ENCODE assay signal across 22 cellular contexts in genomic region chr1:43797926-43798325, GRCh38.
DNase-seq lines count a peak whose midpoint lies in the region; ATAC-seq, FAIRE-seq and TF ChIP-seq lines count a peak whose summit lies in the region.
"Had no signal": no experiment of that assay in that cellular context is flagged by ENCODE, and none has a peak within 500 bp of the region (broad histone marks: within the 10 kb centered on the region; RNA-seq: fewer than 3 reads in every experiment).

No MANE protein-coding gene starts in this region.

- CTCF ChIA-PET in naive thymus-derived CD4-positive, alpha-beta T cell (lab: Charles Lee), result no interaction called here

- POLR2A ChIA-PET in naive thymus-derived CD4-positive, alpha-beta T cell (lab: Charles Lee), result no interaction called here

- TF ChIP-seq CTCF in NB4 (IDR thresholded peaks at IDR 0.05; ENCODE audit: low read depth, low read length), result no peak

- H3K9me3 ChIP-seq in naive thymus-derived CD4-positive, alpha-beta T cell (ENCODE audit: control insufficient read depth in 2 of 3, low read length in 3 of 3), result no peaks in the 10 kb centered on the region

- no peak overlapping the region for H3K4me3 Mint-ChIP-seq in naive thymus-derived CD4-positive, alpha-beta T cell
- H3K4me3 Mint-ChIP-seq: H9; HFFc6; T-cell; T-helper 2 cell treated with Interferon-gamma antibody and Interleukin-4, amounts not matched to agents 5 μg/mL and 100 μg/mL, for 36 hours had no signal

- no peak overlapping the region for H3K4me3 ChIP-seq in NB4 (ENCODE audit: low read depth, low read length)
- H3K4me3 ChIP-seq in naive thymus-derived CD4-positive, alpha-beta T cell (ENCODE audit: low read length), result no peak overlapping the region

- H3K27me3 Mint-ChIP-seq in naive thymus-derived CD4-positive, alpha-beta T cell, result no peaks in the 10 kb centered on the region
- H3K27me3 Mint-ChIP-seq: T-cell had no signal

- no peak for ATAC-seq in naive thymus-derived CD4-positive, alpha-beta T cell
- ATAC-seq: Right ventricle myocardium inferior, T-cell had no signal

- no peaks in the 10 kb centered on the region for H3K27me3 ChIP-seq in naive thymus-derived CD4-positive, alpha-beta T cell (ENCODE audit: control insufficient read depth in 2 of 2, insufficient read depth in 2 of 2, low read length in 2 of 2)

- no peak overlapping the region for H3K27ac Mint-ChIP-seq in naive thymus-derived CD4-positive, alpha-beta T cell
- H3K27ac Mint-ChIP-seq: H9; HFFc6; T-cell; T-helper 2 cell treated with Interferon-gamma antibody and Interleukin-4, amounts not matched to agents 5 μg/mL and 100 μg/mL, for 36 hours had no signal

- H3K27ac ChIP-seq in naive thymus-derived CD4-positive, alpha-beta T cell (ENCODE audit: low read depth, low read length), result no peak overlapping the region
- H3K27ac ChIP-seq: 22Rv1, C4-2B had no signal

- intact Hi-C loops in naive thymus-derived CD4-positive, alpha-beta T cell (cut with micrococcal nuclease), result no loop called here

- H3K36me3 Mint-ChIP-seq in naive thymus-derived CD4-positive, alpha-beta T cell, result peaks cover 12 to 58% (median 32%) of the 10 kb centered on the region in 5 donors

- H3K36me3 ChIP-seq in naive thymus-derived CD4-positive, alpha-beta T cell (ENCODE audit: control insufficient read depth in 2 of 3, insufficient read depth in 3 of 3, low read length in 3 of 3), result peaks cover 0 to 4% (median 0%) of the 10 kb centered on the region in 3 experiments

- H3K4me1 ChIP-seq in naive thymus-derived CD4-positive, alpha-beta T cell (ENCODE audit: control insufficient read depth in 2 of 2, insufficient read depth in 2 of 2, low read length in 2 of 2), result no peaks in the 10 kb centered on the region

- DNase-seq in SIG-M5 treated with dmso at 0.1 percent for 504 hours (lab: John Stamatoyannopoulos, UW; ENCODE audit: unreplicated experiment), result peak; percentile 85
- DNase-seq in SIG-M5 (lab: John Stamatoyannopoulos, UW), result no peak
- DNase-seq in NB4 (ENCODE audit: low read depth), result peak; percentile 59
- DNase-seq in SKM-1 treated with dmso at 0.1 percent for 144 hours (lab: John Stamatoyannopoulos, UW; ENCODE audit: unreplicated experiment), result peak; percentile 19
- DNase-seq in urothelium cell line (ENCODE audit: low spot score), result no peak
- DNase-seq in naive thymus-derived CD4-positive, alpha-beta T cell, result no peak
- no peak for DNase-seq in activated gamma-delta T cell treated with Interleukin-2 at 50 U/mL for 16 hours
- DNase-seq in COLO668 (lab: John Stamatoyannopoulos, UW; ENCODE audit: unreplicated experiment), result no peak
- DNase-seq: EL, H9, HFFc6, NCI-H1417, NCI-H1694 treated with DMSO at 0.1 percent for 48 hours, NCI-H2081 treated with DMSO at 0.1 percent for 48 hours, NCI-H510A treated with DMSO at 0.1 percent for 48 hours, NCI-H748 treated with DMSO at 0.1 percent for 48 hours, T-cell had no signal

- FAIRE-seq in urothelium cell line (lab: Jason Lieb, UNC), result peak; percentile 9
- FAIRE-seq: D721Med had no signal

- no peaks in the 10 kb centered on the region for H3K9me3 Mint-ChIP-seq in naive thymus-derived CD4-positive, alpha-beta T cell
- H3K9me3 Mint-ChIP-seq: H9; HFFc6; T-cell; T-helper 2 cell treated with Interferon-gamma antibody and Interleukin-4, amounts not matched to agents 5 μg/mL and 100 μg/mL, for 36 hours had no signal

- no peak for TF ChIP-seq POLR2A in NB4 (IDR thresholded peaks at IDR 0.05; ENCODE audit: extremely low read depth, insufficient read length)

- H3K4me1 Mint-ChIP-seq in naive thymus-derived CD4-positive, alpha-beta T cell, result peaks cover 0 to 14% (median 0%) of the 10 kb centered on the region in 7 donors
- H3K4me1 Mint-ChIP-seq: H9, T-cell had no signal

Comparison
In these comparisons a context has a peak if more than half of its experiments do, and no peak if none do; other contexts are left out.
1. DNase-seq: peak in SIG-M5 treated with dmso at 0.1 percent for 504 hours (single experiment), NB4 (single experiment) and SKM-1 treated with dmso at 0.1 percent for 144 hours (single experiment); none in SIG-M5 (single experiment), urothelium cell line (single experiment), naive thymus-derived CD4-positive, alpha-beta T cell (0 of 9), activated gamma-delta T cell treated with Interleukin-2 at 50 U/mL for 16 hours (single experiment) and COLO668 (single experiment).